13 cellular contexts compared by ENCODE assay signal in the genomic region with DNA sequence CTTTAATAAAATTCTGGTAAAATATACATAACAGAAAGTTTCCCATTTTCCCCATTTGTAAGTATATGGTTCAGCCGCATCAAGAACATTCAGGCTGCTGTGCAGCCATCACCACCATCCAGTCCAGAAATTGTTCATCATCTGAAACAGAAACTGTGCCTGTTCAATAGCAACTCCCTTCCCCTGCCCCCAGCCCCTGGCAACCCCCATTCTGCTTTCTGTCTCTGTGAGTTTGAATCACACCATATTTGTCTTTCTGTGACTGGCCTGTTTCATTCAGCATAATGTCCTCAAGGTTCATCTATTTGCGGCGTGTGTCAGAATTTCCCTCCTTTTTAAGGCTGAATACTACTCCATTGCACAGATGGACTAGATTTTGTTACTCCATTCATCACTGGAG. TPM values are rescaled to one million over a fixed set of nuclear protein-coding genes. Genes with fewer than 3 reads are reported as not detected.
A peak's percentile ranks its signal among the peaks of the same experiment; 100 is the strongest.
DNase-seq lines count a peak whose midpoint lies in the region; ATAC-seq and TF ChIP-seq lines count a peak whose summit lies in the region.
"Had no signal": no experiment of that assay in that cellular context is flagged by ENCODE, and none has a peak within 500 bp of the region (broad histone marks: within the 10 kb centered on the region; RNA-seq: fewer than 3 reads in every experiment).

No MANE protein-coding gene starts in this region.

- no peaks in the 10 kb centered on the region for H3K36me3 ChIP-seq in GM23338 (ENCODE audit: insufficient read depth)
- no peaks in the 10 kb centered on the region for H3K36me3 ChIP-seq in psoas muscle (ENCODE audit: insufficient read depth in 1 of 2, low read depth in 1 of 2)
- H3K36me3 ChIP-seq: BLaER1, transverse colon had no signal

- peaks cover 9% of the 10 kb centered on the region for H3K27me3 Mint-ChIP-seq in GM23338 (ENCODE audit: insufficient read depth, low read depth, poor library complexity)

- TF ChIP-seq CTCF in GM10266 (IDR thresholded peaks at IDR 0.05; ENCODE audit: control insufficient read depth, insufficient read depth, low read depth, missing control alignments): no peak
- no peak for TF ChIP-seq CTCF in GM23338 (conservative IDR thresholded peaks at IDR 0.05; ENCODE audit: low read depth in 2 of 2)
- TF ChIP-seq CTCF in psoas muscle (IDR thresholded peaks at IDR 0.05): no peak

- H3K4me3 Mint-ChIP-seq in GM23338: no peak overlapping the region
- H3K4me3 Mint-ChIP-seq: nephron had no signal

- WGBS in psoas muscle, 3 donors: 92 to 94% (median 93%) methylated on average over 3 of the region's 3 CpGs

- no peaks in the 10 kb centered on the region for H3K9me2 ChIP-seq in GM23338 (ENCODE audit: insufficient read depth)

- intact Hi-C loops in psoas muscle (cut with DNase I): loop anchor here in 1 of 2 donors (10.0 kb wide), 1 partner anchor 293 kb away; no protein-coding TSS in a partner anchor

- no peaks in the 10 kb centered on the region for H3K9me3 ChIP-seq in psoas muscle
- H3K9me3 ChIP-seq: BLaER1, transverse colon had no signal

- H3K27ac ChIP-seq in GM23338 (ENCODE audit: low read depth) (no peak overlapping the region), psoas muscle (no peak overlapping the region)
- H3K27ac ChIP-seq: BLaER1, transverse colon had no signal

- ATAC-seq in GM19025 (IDR thresholded peaks at IDR 0.05; ENCODE audit: low read depth, unreplicated experiment): peak; percentile 55
- ATAC-seq in HG02678 (IDR thresholded peaks at IDR 0.05; ENCODE audit: unreplicated experiment): peak; percentile 61
- peak; percentile 55 for ATAC-seq in HG03521 (IDR thresholded peaks at IDR 0.05; ENCODE audit: unreplicated experiment)
- no peak for ATAC-seq in GM23338
- ATAC-seq in psoas muscle: no peak

- H3K4me1 Mint-ChIP-seq in GM23338: peaks cover 22% of the 10 kb centered on the region

- H3K27me3 ChIP-seq in GM23338 (ENCODE audit: insufficient read depth) (peaks cover 1% of the 10 kb centered on the region; the same call in 1 of the 2 replicates), psoas muscle (ENCODE audit: insufficient read depth in 3 of 3, low read length in 2 of 3) (peaks cover 0 to 36% (median 5%) of the 10 kb centered on the region in 3 donors)

- H4K20me1 ChIP-seq in GM23338 (replicated peaks; ENCODE audit: insufficient read depth): no peaks in the 10 kb centered on the region
- H4K20me1 ChIP-seq: BLaER1 had no signal

- no peaks in the 10 kb centered on the region for H3K36me3 Mint-ChIP-seq in GM23338 (ENCODE audit: low read depth)

- 0 out of 2 replicates have a peak, but pooled peaks cover 4% of the 10 kb centered on the region for H3F3A ChIP-seq in GM23338 (replicated peaks; ENCODE audit: low read depth)

- H3K4me3 ChIP-seq in GM23338 (no peak overlapping the region), psoas muscle (no peak overlapping the region)
- H3K4me3 ChIP-seq: BLaER1, transverse colon had no signal

- no peaks in the 10 kb centered on the region for H3K9me3 Mint-ChIP-seq in GM23338
- H3K9me3 Mint-ChIP-seq: nephron had no signal

- H3K79me2 ChIP-seq in GM23338 (replicated peaks; ENCODE audit: insufficient read depth): no peaks in the 10 kb centered on the region

- H3K4me2 ChIP-seq in GM23338: no peak overlapping the region
- H3K4me2 ChIP-seq: BLaER1 had no signal

- H3K4me1 ChIP-seq in GM23338 (ENCODE audit: insufficient read depth) (peaks cover 10% of the 10 kb centered on the region), psoas muscle (no peaks in the 10 kb centered on the region)
- H3K4me1 ChIP-seq: transverse colon had no signal

- DNase-seq in GM10266 (ENCODE audit: extremely low spot score): peak; percentile 62
- DNase-seq in GM23338 (ENCODE audit: low spot score): no peak
- DNase-seq in activated gamma-delta T cell (lab: John Stamatoyannopoulos, UW): no peak
- DNase-seq in psoas muscle: no peak
- no peak for DNase-seq in SIG-M5 treated with dmso at 0.1 percent for 504 hours (lab: John Stamatoyannopoulos, UW; ENCODE audit: unreplicated experiment)
- DNase-seq: anterior cingulate cortex, transverse colon had no signal

- no peak overlapping the region for H2AFZ ChIP-seq in GM23338

- H3K27ac Mint-ChIP-seq in GM23338: no peak overlapping the region
- H3K27ac Mint-ChIP-seq: nephron had no signal

TF ChIP-seq in GM23338, 12 proteins besides CTCF, POLR2A, EP300 and RAD21 (continues in another document):
- no peak for TF ChIP-seq POLR2AphosphoS5 (IDR thresholded peaks at IDR 0.05; ENCODE audit: low read depth)
- TF ChIP-seq, protein P1, sequence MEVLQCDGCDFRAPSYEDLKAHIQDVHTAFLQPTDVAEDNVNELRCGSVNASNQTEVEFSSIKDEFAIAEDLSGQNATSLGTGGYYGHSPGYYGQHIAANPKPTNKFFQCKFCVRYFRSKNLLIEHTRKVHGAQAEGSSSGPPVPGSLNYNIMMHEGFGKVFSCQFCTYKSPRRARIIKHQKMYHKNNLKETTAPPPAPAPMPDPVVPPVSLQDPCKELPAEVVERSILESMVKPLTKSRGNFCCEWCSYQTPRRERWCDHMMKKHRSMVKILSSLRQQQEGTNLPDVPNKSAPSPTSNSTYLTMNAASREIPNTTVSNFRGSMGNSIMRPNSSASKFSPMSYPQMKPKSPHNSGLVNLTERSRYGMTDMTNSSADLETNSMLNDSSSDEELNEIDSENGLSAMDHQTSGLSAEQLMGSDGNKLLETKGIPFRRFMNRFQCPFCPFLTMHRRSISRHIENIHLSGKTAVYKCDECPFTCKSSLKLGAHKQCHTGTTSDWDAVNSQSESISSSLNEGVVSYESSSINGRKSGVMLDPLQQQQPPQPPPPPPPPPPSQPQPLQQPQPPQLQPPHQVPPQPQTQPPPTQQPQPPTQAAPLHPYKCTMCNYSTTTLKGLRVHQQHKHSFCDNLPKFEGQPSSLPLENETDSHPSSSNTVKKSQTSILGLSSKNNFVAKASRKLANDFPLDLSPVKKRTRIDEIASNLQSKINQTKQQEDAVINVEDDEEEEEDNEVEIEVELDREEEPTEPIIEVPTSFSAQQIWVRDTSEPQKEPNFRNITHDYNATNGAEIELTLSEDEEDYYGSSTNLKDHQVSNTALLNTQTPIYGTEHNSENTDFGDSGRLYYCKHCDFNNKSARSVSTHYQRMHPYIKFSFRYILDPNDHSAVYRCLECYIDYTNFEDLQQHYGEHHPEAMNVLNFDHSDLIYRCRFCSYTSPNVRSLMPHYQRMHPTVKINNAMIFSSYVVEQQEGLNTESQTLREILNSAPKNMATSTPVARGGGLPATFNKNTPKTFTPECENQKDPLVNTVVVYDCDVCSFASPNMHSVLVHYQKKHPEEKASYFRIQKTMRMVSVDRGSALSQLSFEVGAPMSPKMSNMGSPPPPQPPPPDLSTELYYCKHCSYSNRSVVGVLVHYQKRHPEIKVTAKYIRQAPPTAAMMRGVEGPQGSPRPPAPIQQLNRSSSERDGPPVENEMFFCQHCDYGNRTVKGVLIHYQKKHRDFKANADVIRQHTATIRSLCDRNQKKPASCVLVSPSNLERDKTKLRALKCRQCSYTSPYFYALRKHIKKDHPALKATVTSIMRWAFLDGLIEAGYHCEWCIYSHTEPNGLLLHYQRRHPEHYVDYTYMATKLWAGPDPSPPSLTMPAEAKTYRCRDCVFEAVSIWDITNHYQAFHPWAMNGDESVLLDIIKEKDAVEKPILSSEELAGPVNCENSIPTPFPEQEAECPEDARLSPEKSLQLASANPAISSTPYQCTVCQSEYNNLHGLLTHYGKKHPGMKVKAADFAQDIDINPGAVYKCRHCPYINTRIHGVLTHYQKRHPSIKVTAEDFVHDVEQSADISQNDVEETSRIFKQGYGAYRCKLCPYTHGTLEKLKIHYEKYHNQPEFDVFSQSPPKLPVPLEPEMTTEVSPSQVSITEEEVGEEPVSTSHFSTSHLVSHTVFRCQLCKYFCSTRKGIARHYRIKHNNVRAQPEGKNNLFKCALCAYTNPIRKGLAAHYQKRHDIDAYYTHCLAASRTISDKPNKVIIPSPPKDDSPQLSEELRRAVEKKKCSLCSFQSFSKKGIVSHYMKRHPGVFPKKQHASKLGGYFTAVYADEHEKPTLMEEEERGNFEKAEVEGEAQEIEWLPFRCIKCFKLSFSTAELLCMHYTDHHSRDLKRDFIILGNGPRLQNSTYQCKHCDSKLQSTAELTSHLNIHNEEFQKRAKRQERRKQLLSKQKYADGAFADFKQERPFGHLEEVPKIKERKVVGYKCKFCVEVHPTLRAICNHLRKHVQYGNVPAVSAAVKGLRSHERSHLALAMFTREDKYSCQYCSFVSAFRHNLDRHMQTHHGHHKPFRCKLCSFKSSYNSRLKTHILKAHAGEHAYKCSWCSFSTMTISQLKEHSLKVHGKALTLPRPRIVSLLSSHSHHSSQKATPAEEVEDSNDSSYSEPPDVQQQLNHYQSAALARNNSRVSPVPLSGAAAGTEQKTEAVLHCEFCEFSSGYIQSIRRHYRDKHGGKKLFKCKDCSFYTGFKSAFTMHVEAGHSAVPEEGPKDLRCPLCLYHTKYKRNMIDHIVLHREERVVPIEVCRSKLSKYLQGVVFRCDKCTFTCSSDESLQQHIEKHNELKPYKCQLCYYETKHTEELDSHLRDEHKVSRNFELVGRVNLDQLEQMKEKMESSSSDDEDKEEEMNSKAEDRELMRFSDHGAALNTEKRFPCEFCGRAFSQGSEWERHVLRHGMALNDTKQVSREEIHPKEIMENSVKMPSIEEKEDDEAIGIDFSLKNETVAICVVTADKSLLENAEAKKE (CRISPR knock-in tag; IDR thresholded peaks at IDR 0.05): no peak

RNA-seq across cellular contexts. Expression of a gene that starts 19.1 kb away (rescaled TPM):
- total RNA-seq in GM23338 (2014; rRNA removed; shearing (Covaris generic)): 0.43 and 1.9 TPM in 2 replicates
- polyA plus RNA-seq in GM23338 (2016; fragmentation: Nextera tagmentation; extraction: Ambion mirVana) (0.54 and 0.60 TPM in 2 replicates), psoas muscle (1 to 10 TPM in 1 of 3 donors, under 1 TPM in 2; 0.05 to 2.8 (median 0.10) TPM)
- under 1 TPM; 0.49 to 0.95 (median 0.88) TPM for total RNA-seq in psoas muscle
- total RNA-seq: endothelial cell of umbilical vein had no signal

Comparison
In these comparisons a context has a peak if more than half of its experiments do, and no peak if none do; other contexts are left out.
1. ATAC-seq: peak in GM19025 (single experiment), HG02678 (single experiment) and HG03521 (single experiment); none in GM23338 (single experiment) and psoas muscle (0 of 4).